In genomic region chr3:16507540-16508241, GRCh38 we compare ENCODE assay signal across 15 cellular contexts. TPM values are rescaled to one million over a fixed set of nuclear protein-coding genes. Genes with fewer than 3 reads are reported as not detected.
DNase-seq lines count a peak whose midpoint lies in the region; ATAC-seq and TF ChIP-seq lines count a peak whose summit lies in the region.
"Had no signal": no experiment of that assay in that cellular context is flagged by ENCODE, and none has a peak within 500 bp of the region (broad histone marks: within the 10 kb centered on the region; RNA-seq: fewer than 3 reads in every experiment).

No MANE protein-coding gene starts in this region.

- no peak for ATAC-seq in CD4-positive, CD25-positive, alpha-beta regulatory T cell (ENCODE audit: low read depth in 2 of 2)
- ATAC-seq in activated CD8-positive, alpha-beta T cell treated with anti-CD3 and anti-CD28 coated beads, Interleukin-2, amount 10 ng/mL, durations not matched to agents 7 days and 5 days: no peak
- ATAC-seq in natural killer cell treated with Interleukin-12 subunit alpha and Interleukin-12 subunit beta and Interleukin-15 and Interleukin-18, amount 100 ng/mL, for 72 hours: no peak
- ATAC-seq in psoas muscle: no peak
- ATAC-seq: activated naive CD4-positive, alpha-beta T cell treated with anti-CD3 and anti-CD28 coated beads, Interleukin-2, amount 50 U/mL, for 72 hours; left lobe of liver had no signal

- no peak for TF ChIP-seq CTCF in GM12864 (IDR thresholded peaks at IDR 0.05; ENCODE audit: low read depth, low read length, missing control alignments)
- no peak for TF ChIP-seq CTCF in psoas muscle (IDR thresholded peaks at IDR 0.05)

- H3K27me3 Mint-ChIP-seq in CD4-positive, CD25-positive, alpha-beta regulatory T cell: peaks cover 4% of the 10 kb centered on the region
- no peaks in the 10 kb centered on the region for H3K27me3 Mint-ChIP-seq in activated CD8-positive, alpha-beta T cell treated with anti-CD3 and anti-CD28 coated beads, Interleukin-2, amount 10 ng/mL, durations not matched to agents 7 days and 5 days (ENCODE audit: low read depth)
- H3K27me3 Mint-ChIP-seq in natural killer cell treated with Interleukin-12 subunit alpha and Interleukin-12 subunit beta and Interleukin-15 and Interleukin-18, amount 100 ng/mL, for 72 hours: no peaks in the 10 kb centered on the region

- peaks cover 61% of the 10 kb centered on the region for H3K4me1 ChIP-seq in CD4-positive, CD25-positive, alpha-beta regulatory T cell (ENCODE audit: control insufficient read depth, insufficient read depth, low read length, poor library complexity, severe bottlenecking)
- peaks cover 43% of the 10 kb centered on the region for H3K4me1 ChIP-seq in psoas muscle

- H3K4me1 Mint-ChIP-seq in CD4-positive, CD25-positive, alpha-beta regulatory T cell: peaks cover 37 to 95% (median 72%) of the 10 kb centered on the region in 4 donors
- peaks cover 79% of the 10 kb centered on the region for H3K4me1 Mint-ChIP-seq in activated CD8-positive, alpha-beta T cell treated with anti-CD3 and anti-CD28 coated beads, Interleukin-2, amount 10 ng/mL, durations not matched to agents 7 days and 5 days (ENCODE audit: low read depth)
- H3K4me1 Mint-ChIP-seq in natural killer cell treated with Interleukin-12 subunit alpha and Interleukin-12 subunit beta and Interleukin-15 and Interleukin-18, amount 100 ng/mL, for 72 hours (ENCODE audit: low read depth in 2 of 2): peaks cover 85 to 89% of the 10 kb centered on the region in 2 donors

- no peaks in the 10 kb centered on the region for H3K9me3 Mint-ChIP-seq in CD4-positive, CD25-positive, alpha-beta regulatory T cell
- H3K9me3 Mint-ChIP-seq in activated CD8-positive, alpha-beta T cell treated with anti-CD3 and anti-CD28 coated beads, Interleukin-2, amount 10 ng/mL, durations not matched to agents 7 days and 5 days (ENCODE audit: insufficient read depth): no peaks in the 10 kb centered on the region
- peaks cover 4% of the 10 kb centered on the region for H3K9me3 Mint-ChIP-seq in natural killer cell treated with Interleukin-12 subunit alpha and Interleukin-12 subunit beta and Interleukin-15 and Interleukin-18, amount 100 ng/mL, for 72 hours
- H3K9me3 Mint-ChIP-seq: type B pancreatic cell had no signal

- H3K36me3 ChIP-seq in CD4-positive, CD25-positive, alpha-beta regulatory T cell (ENCODE audit: control insufficient read depth, insufficient read depth, low read length): peaks cover 10% of the 10 kb centered on the region
- no peaks in the 10 kb centered on the region for H3K36me3 ChIP-seq in psoas muscle (ENCODE audit: insufficient read depth in 1 of 2, low read depth in 1 of 2)

- CTCF ChIA-PET in activated CD8-positive, alpha-beta T cell treated with anti-CD3 and anti-CD28 coated beads, Interleukin-2, amount 10 ng/mL, durations not matched to agents 7 days and 5 days (lab: Charles Lee): interaction anchor here (0.7 to 1.1 kb wide), 3 partner anchors 9 to 129 kb away, joined by 3 to 5 read pairs (median 3); no protein-coding TSS in a partner anchor

- DNase-seq in CD4-positive, CD25-positive, alpha-beta regulatory T cell: peak in 1 of 3 donors; percentile 35
- no peak for DNase-seq in GM12864 (ENCODE audit: low read depth)
- DNase-seq in activated CD8-positive, alpha-beta T cell treated with anti-CD3 and anti-CD28 coated beads, Interleukin-2, amount 10 ng/mL, durations not matched to agents 7 days and 5 days: no peak
- DNase-seq in natural killer cell treated with Interleukin-12 subunit alpha and Interleukin-12 subunit beta and Interleukin-15 and Interleukin-18, amount 100 ng/mL, for 72 hours (ENCODE audit: low spot score): no peak
- no peak for DNase-seq in T1000 (lab: John Stamatoyannopoulos, UW)
- DNase-seq in caudate nucleus (lab: John Stamatoyannopoulos, UW): no peak
- DNase-seq in activated CD4-positive, CD25-positive, alpha-beta regulatory T cell (lab: John Stamatoyannopoulos, UW): no peak
- no peak for DNase-seq in psoas muscle
- DNase-seq: DMS153, HCEC 1CT, SJCRH30 had no signal

- peak overlapping the region; percentile 60 for H3K27ac ChIP-seq in CD4-positive, CD25-positive, alpha-beta regulatory T cell (ENCODE audit: insufficient read depth, low read length, poor library complexity, severe bottlenecking)
- H3K27ac ChIP-seq in caudate nucleus (ENCODE audit: low read depth, low read length): no peak overlapping the region
- H3K27ac ChIP-seq in psoas muscle: no peak overlapping the region
- H3K27ac ChIP-seq: KMS-11, SJCRH30 had no signal

- H3K9me3 ChIP-seq in CD4-positive, CD25-positive, alpha-beta regulatory T cell (ENCODE audit: control insufficient read depth in 2 of 2, low read length in 2 of 2): no peaks in the 10 kb centered on the region
- no peaks in the 10 kb centered on the region for H3K9me3 ChIP-seq in psoas muscle
- H3K9me3 ChIP-seq: SJCRH30 had no signal

- H3K4me3 Mint-ChIP-seq in CD4-positive, CD25-positive, alpha-beta regulatory T cell: peak overlapping the region; percentile 52 to 81 (median 70)
- H3K4me3 Mint-ChIP-seq in activated CD8-positive, alpha-beta T cell treated with anti-CD3 and anti-CD28 coated beads, Interleukin-2, amount 10 ng/mL, durations not matched to agents 7 days and 5 days: peak overlapping the region; percentile 2
- peak overlapping the region; percentile 86 for H3K4me3 Mint-ChIP-seq in natural killer cell treated with Interleukin-12 subunit alpha and Interleukin-12 subunit beta and Interleukin-15 and Interleukin-18, amount 100 ng/mL, for 72 hours
- H3K4me3 Mint-ChIP-seq: type B pancreatic cell had no signal

- POLR2A ChIA-PET in activated CD8-positive, alpha-beta T cell treated with anti-CD3 and anti-CD28 coated beads, Interleukin-2, amount 10 ng/mL, durations not matched to agents 7 days and 5 days (lab: Charles Lee): interaction anchor here (0.6 to 1.4 kb wide), 4 partner anchors 12 to 47 kb away, joined by 3 to 5 read pairs (median 3); no protein-coding TSS in a partner anchor

- H3K27me3 ChIP-seq in CD4-positive, CD25-positive, alpha-beta regulatory T cell (ENCODE audit: control insufficient read depth, insufficient read depth, low read length): no peaks in the 10 kb centered on the region
- no peaks in the 10 kb centered on the region for H3K27me3 ChIP-seq in psoas muscle (ENCODE audit: insufficient read depth in 3 of 3, low read length in 2 of 3)
- H3K27me3 ChIP-seq: SJCRH30 had no signal

- H3K4me3 ChIP-seq in CD4-positive, CD25-positive, alpha-beta regulatory T cell (ENCODE audit: low read depth, low read length): peak overlapping the region; percentile 89
- peak overlapping the region; percentile 19 for H3K4me3 ChIP-seq in GM12864 (ENCODE audit: low read depth, low read length)
- no peak overlapping the region for H3K4me3 ChIP-seq in psoas muscle
- H3K4me3 ChIP-seq: SJCRH30 had no signal

- H3K36me3 Mint-ChIP-seq in CD4-positive, CD25-positive, alpha-beta regulatory T cell: peaks cover 20% of the 10 kb centered on the region
- peaks cover 73% of the 10 kb centered on the region for H3K36me3 Mint-ChIP-seq in activated CD8-positive, alpha-beta T cell treated with anti-CD3 and anti-CD28 coated beads, Interleukin-2, amount 10 ng/mL, durations not matched to agents 7 days and 5 days (ENCODE audit: low read depth)
- peaks cover 34% of the 10 kb centered on the region for H3K36me3 Mint-ChIP-seq in natural killer cell treated with Interleukin-12 subunit alpha and Interleukin-12 subunit beta and Interleukin-15 and Interleukin-18, amount 100 ng/mL, for 72 hours

- peak overlapping the region; percentile 69 to 97 (median 93) for H3K27ac Mint-ChIP-seq in CD4-positive, CD25-positive, alpha-beta regulatory T cell
- H3K27ac Mint-ChIP-seq in activated CD8-positive, alpha-beta T cell treated with anti-CD3 and anti-CD28 coated beads, Interleukin-2, amount 10 ng/mL, durations not matched to agents 7 days and 5 days: peak overlapping the region; percentile 74
- H3K27ac Mint-ChIP-seq in natural killer cell treated with Interleukin-12 subunit alpha and Interleukin-12 subunit beta and Interleukin-15 and Interleukin-18, amount 100 ng/mL, for 72 hours: peak overlapping the region; percentile 93 to 97
- H3K27ac Mint-ChIP-seq: type B pancreatic cell had no signal

- WGBS in psoas muscle, 3 donors: 85 to 90% (median 88%) methylated on average over 8 of the region's 8 CpGs

- intact Hi-C loops in psoas muscle (cut with DNase I): loop anchor here in 1 of 2 donors (5.0 kb wide), 1 partner anchor 60 kb away; no protein-coding TSS in a partner anchor

RNA-seq across cellular contexts. Expression of gene RFTN1, which starts 5.8 kb away (rescaled TPM):
- 110 TPM for total RNA-seq in CD4-positive, CD25-positive, alpha-beta regulatory T cell
- 100 to 1,000 TPM in 2 of 4 donors, 10 to 100 TPM in 2; 87.1 to 111 (median 97.5) TPM for polyA plus RNA-seq in CD4-positive, CD25-positive, alpha-beta regulatory T cell
- 10 to 100 TPM; 59.9 to 63.4 TPM for total RNA-seq in activated CD8-positive, alpha-beta T cell treated with anti-CD3 and anti-CD28 coated beads, Interleukin-2, amount 10 ng/mL, durations not matched to agents 7 days and 5 days
- total RNA-seq in natural killer cell treated with Interleukin-12 subunit alpha and Interleukin-12 subunit beta and Interleukin-15 and Interleukin-18, amount 100 ng/mL, for 72 hours: 100 to 1,000 TPM; 194 to 201 TPM
- 10 to 100 TPM; 11.5 to 21.8 (median 16.8) TPM for total RNA-seq in psoas muscle
- polyA plus RNA-seq in psoas muscle: 10 to 100 TPM in 2 of 3 donors, 1 to 10 TPM in 1; 9.1 to 33.1 (median 14.9) TPM

Comparison
In these comparisons a context has a peak if more than half of its experiments do, and no peak if none do; other contexts are left out.
1. H3K4me3 Mint-ChIP-seq: peak in every context shown above with its lines; median percentile 86 in natural killer cell treated with Interleukin-12 subunit alpha and Interleukin-12 subunit beta and Interleukin-15 and Interleukin-18, amount 100 ng/mL, for 72 hours; 70 in CD4-positive, CD25-positive, alpha-beta regulatory T cell; 2 in activated CD8-positive, alpha-beta T cell treated with anti-CD3 and anti-CD28 coated beads, Interleukin-2, amount 10 ng/mL, durations not matched to agents 7 days and 5 days.